In the genomic region with DNA sequence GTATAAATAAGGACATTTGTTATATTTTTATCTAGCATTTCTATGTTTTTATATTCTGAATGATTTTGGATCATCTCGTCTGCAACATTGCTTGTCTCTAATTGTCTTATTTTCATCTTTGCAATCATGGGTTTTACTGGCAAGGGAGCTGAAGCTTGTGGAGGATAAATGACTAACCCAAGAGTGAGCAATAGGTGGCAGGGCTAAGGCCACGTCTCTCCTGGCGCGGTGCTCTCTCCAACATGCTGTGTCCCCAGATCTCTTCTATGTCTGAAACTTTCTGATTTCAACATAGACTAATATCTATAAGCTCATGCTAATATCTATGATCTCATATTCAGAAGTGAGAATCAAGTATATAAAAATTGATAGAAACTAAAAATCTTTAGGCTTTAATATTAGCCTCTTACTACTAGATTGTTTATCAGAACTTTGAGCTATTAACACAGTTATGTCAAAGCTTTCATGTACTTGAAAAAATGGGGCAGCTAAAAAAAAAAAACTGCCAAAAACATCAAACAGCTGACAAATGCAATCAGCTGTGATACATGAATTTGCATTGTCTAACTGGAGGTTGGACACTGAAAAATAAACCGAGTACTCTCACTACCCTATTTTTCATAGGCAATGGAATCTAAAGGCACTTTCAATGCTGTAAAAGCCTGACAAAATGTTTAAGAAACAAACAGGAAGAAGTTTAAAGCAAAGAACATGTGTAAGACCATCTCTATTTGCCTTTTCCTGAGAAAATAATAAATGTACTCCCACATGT, we compare ENCODE assay signal across 12 cellular contexts.
DNase-seq lines count a peak whose midpoint lies in the region; ATAC-seq and TF ChIP-seq lines count a peak whose summit lies in the region.
"Had no signal": no experiment of that assay in that cellular context is flagged by ENCODE, and none has a peak within 500 bp of the region (broad histone marks: within the 10 kb centered on the region; RNA-seq: fewer than 3 reads in every experiment).

No MANE protein-coding gene starts in this region.

- no peak overlapping the region for H3K4me3 ChIP-seq in prostate gland
- no peak overlapping the region for H3K4me3 ChIP-seq in left lung
- H3K4me3 ChIP-seq: Peyer's patch, sigmoid colon had no signal

- CTCF ChIA-PET in activated B cell treated with CpG ODN at 0.5 μM for 24 hours (lab: Charles Lee): interaction anchor here (0.7 to 24.9 kb wide), 13 partner anchors 10 to 112 kb away, joined by 3 to 767 read pairs (median 6); no protein-coding TSS in a partner anchor

- no peak for TF ChIP-seq POLR2A in prostate gland (IDR thresholded peaks at IDR 0.05)

- H3K27me3 ChIP-seq in prostate gland (replicated peaks; ENCODE audit: insufficient read depth) (no peaks in the 10 kb centered on the region), left lung (no peaks in the 10 kb centered on the region)
- H3K27me3 ChIP-seq: Peyer's patch, sigmoid colon had no signal

- H3K27ac ChIP-seq in prostate gland: no peak overlapping the region
- H3K27ac ChIP-seq in left lung: no peak overlapping the region
- H3K27ac ChIP-seq: sigmoid colon had no signal

- peak overlapping the region; percentile 62 for H3K4me3 Mint-ChIP-seq in activated B cell treated with CpG ODN at 0.5 μM for 24 hours

- H3K36me3 ChIP-seq in prostate gland (no peaks in the 10 kb centered on the region), left lung (no peaks in the 10 kb centered on the region)
- H3K36me3 ChIP-seq: Peyer's patch, sigmoid colon had no signal

- peaks cover 80% of the 10 kb centered on the region for H3K4me1 Mint-ChIP-seq in activated B cell treated with CpG ODN at 0.5 μM for 24 hours

- DNase-seq in GM13977 (ENCODE audit: low spot score): no peak
- DNase-seq in GM20000 (ENCODE audit: low spot score): peak; percentile 16
- DNase-seq in activated B cell treated with CpG ODN at 0.5 μM for 24 hours: no peak
- DNase-seq in prostate gland (ENCODE audit: low spot score): no peak
- no peak for DNase-seq in left lung
- no peak for DNase-seq in stimulated activated CD8-positive, alpha-beta memory T cell treated with anti-CD3 and anti-CD28 coated beads, Interleukin-4, amount 100 ng/mL, for 48 hours
- no peak for DNase-seq in HPDE6-E6E7 (ENCODE audit: extremely low spot score)
- DNase-seq: DMS79, IMR-90, sigmoid colon had no signal

- TF ChIP-seq CTCF in GM13977 (IDR thresholded peaks at IDR 0.05; ENCODE audit: extremely low read depth, insufficient read depth, missing control alignments) (peak; percentile 6), GM20000 (IDR thresholded peaks at IDR 0.05; ENCODE audit: extremely low read depth, missing control alignments) (no peak), activated B cell treated with CpG ODN at 0.5 μM for 24 hours (IDR thresholded peaks at IDR 0.05) (no peak), prostate gland (IDR thresholded peaks at IDR 0.05) (no peak), left lung (IDR thresholded peaks at IDR 0.05) (no peak)

- peak overlapping the region; percentile 97 for H3K27ac Mint-ChIP-seq in activated B cell treated with CpG ODN at 0.5 μM for 24 hours

- no peaks in the 10 kb centered on the region for H3K4me1 ChIP-seq in prostate gland (replicated peaks)
- peaks cover 0 to 2% of the 10 kb centered on the region in 2 donors for H3K4me1 ChIP-seq in left lung
- H3K4me1 ChIP-seq: sigmoid colon had no signal

- WGBS in prostate gland: 75% methylated on average over 5 of the region's 5 CpGs

- POLR2A ChIA-PET in activated B cell treated with CpG ODN at 0.5 μM for 24 hours (lab: Charles Lee): interaction anchor here (0.9 to 8.3 kb wide), 19 partner anchors 9 to 170 kb away, joined by 3 to 203 read pairs (median 8); partner anchors contain the start of gene TMA16

- intact Hi-C loops in activated B cell treated with CpG ODN at 0.5 μM for 24 hours (cut with micrococcal nuclease): loop anchor here (1.0 to 10.0 kb wide), 5 partner anchors 52 to 1451 kb away; partner anchors contain the start of genes NAF1, TMA16 and TMEM192
- intact Hi-C loops in prostate gland (cut with DNase I): no loop called here
- intact Hi-C loops in left lung (cut with DNase I): no loop called here

- ATAC-seq in HG03095 (IDR thresholded peaks at IDR 0.05; ENCODE audit: unreplicated experiment): peak; percentile 88
- peak; percentile 70 for ATAC-seq in activated B cell treated with CpG ODN at 0.5 μM for 24 hours (ENCODE audit: low read depth)
- ATAC-seq in left lung: no peak

- H3K9me3 Mint-ChIP-seq in activated B cell treated with CpG ODN at 0.5 μM for 24 hours: peaks cover 7% of the 10 kb centered on the region

- H3K9me3 ChIP-seq in prostate gland (no peaks in the 10 kb centered on the region), left lung (no peaks in the 10 kb centered on the region)
- H3K9me3 ChIP-seq: Peyer's patch, sigmoid colon had no signal

- H3K27me3 Mint-ChIP-seq in activated B cell treated with CpG ODN at 0.5 μM for 24 hours: no peaks in the 10 kb centered on the region

- peaks cover 7% of the 10 kb centered on the region for H3K36me3 Mint-ChIP-seq in activated B cell treated with CpG ODN at 0.5 μM for 24 hours (ENCODE audit: low read depth)

- in situ Hi-C loops in GM13977 (cut with MboI; ENCODE audit: low pct_unique_long_range_greater_than_20kb, low sequenced_read_pairs, unreplicated experiment): loop anchor here (10.0 kb wide), 1 partner anchor 109 kb away; no protein-coding TSS in a partner anchor
